ENCODE assay signal across 14 cellular contexts in genomic region chr2:96894151-96894531, GRCh38.
"Had no signal": no experiment of that assay in that cellular context is flagged by ENCODE, and none has a peak within 500 bp of the region (broad histone marks: within the 10 kb centered on the region; RNA-seq: fewer than 3 reads in every experiment).

No MANE protein-coding gene starts in this region.

- H3K36me3 ChIP-seq: left lung, suprapubic skin, tibial artery, upper lobe of right lung had no signal

- H3K27me3 ChIP-seq: left lung, suprapubic skin, tibial artery, upper lobe of right lung had no signal

- H3K9me3 Mint-ChIP-seq: naive thymus-derived CD8-positive, alpha-beta T cell; stimulated activated naive B cell treated with anti-CD40 and anti-IgM and Interleukin-4, amounts not matched to agents 10 μg/mL and 1 μg/mL and 100 μg/mL, for 72 hours had no signal

- H3K27me3 Mint-ChIP-seq: naive thymus-derived CD8-positive, alpha-beta T cell; stimulated activated naive B cell treated with anti-CD40 and anti-IgM and Interleukin-4, amounts not matched to agents 10 μg/mL and 1 μg/mL and 100 μg/mL, for 72 hours had no signal

- H3K36me3 Mint-ChIP-seq: naive thymus-derived CD8-positive, alpha-beta T cell; stimulated activated naive B cell treated with anti-CD40 and anti-IgM and Interleukin-4, amounts not matched to agents 10 μg/mL and 1 μg/mL and 100 μg/mL, for 72 hours had no signal

- H3K4me3 Mint-ChIP-seq: stimulated activated naive B cell treated with anti-CD40 and anti-IgM and Interleukin-4, amounts not matched to agents 10 μg/mL and 1 μg/mL and 100 μg/mL, for 72 hours had no signal

- H3K27ac ChIP-seq: coronary artery, left lung, tibial artery, upper lobe of right lung had no signal

- H3K4me3 ChIP-seq: coronary artery, left lung, lung, mucosa of descending colon, skin epidermis, suprapubic skin, tibial artery, upper lobe of right lung had no signal

- DNase-seq: caudate nucleus; effector CD8-positive, alpha-beta T cell; islet precursor cell; left lung; mucosa of descending colon; naive thymus-derived CD8-positive, alpha-beta T cell; stimulated activated CD4-positive, alpha-beta T cell treated with anti-CD3 and anti-CD28 coated beads, Interleukin-2, amount 100 ng/mL, for 24 hours; stimulated activated naive B cell treated with anti-CD40 and anti-IgM and Interleukin-4, amounts not matched to agents 10 μg/mL and 1 μg/mL and 100 μg/mL, for 72 hours; tibial artery; upper lobe of right lung had no signal

- H3K27ac Mint-ChIP-seq: stimulated activated naive B cell treated with anti-CD40 and anti-IgM and Interleukin-4, amounts not matched to agents 10 μg/mL and 1 μg/mL and 100 μg/mL, for 72 hours had no signal

- H3K9me3 ChIP-seq: left lung, mucosa of descending colon, suprapubic skin, tibial artery, upper lobe of right lung had no signal
